13 cellular contexts compared by ENCODE assay signal in genomic region chr7:123622660-123623386, GRCh38.
DNase-seq lines count a peak whose midpoint lies in the region; ATAC-seq and TF ChIP-seq lines count a peak whose summit lies in the region.
"Had no signal": no experiment of that assay in that cellular context is flagged by ENCODE, and none has a peak within 500 bp of the region (broad histone marks: within the 10 kb centered on the region; RNA-seq: fewer than 3 reads in every experiment).

No MANE protein-coding gene starts in this region.

- H3K27ac ChIP-seq in brain microvascular endothelial cell, result no peak overlapping the region
- H3K27ac ChIP-seq: dorsolateral prefrontal cortex, skin epidermis had no signal

- H3K27me3 ChIP-seq in brain microvascular endothelial cell (replicated peaks), result no peaks in the 10 kb centered on the region
- H3K27me3 ChIP-seq: dorsolateral prefrontal cortex, MG63 had no signal

- ATAC-seq in GM18907 (IDR thresholded peaks at IDR 0.05; ENCODE audit: unreplicated experiment), result no peak
- no peak for ATAC-seq in stimulated activated naive CD8-positive, alpha-beta T cell treated with anti-CD3 and anti-CD28 coated beads, Interleukin-15, amount 100 ng/mL, for 72 hours

- no peak for TF ChIP-seq CTCF in brain microvascular endothelial cell (IDR thresholded peaks at IDR 0.05; ENCODE audit: low read depth, low read length, missing control alignments)

- no peaks in the 10 kb centered on the region for H3K4me1 Mint-ChIP-seq in stimulated activated naive CD8-positive, alpha-beta T cell treated with anti-CD3 and anti-CD28 coated beads, Interleukin-15, amount 100 ng/mL, for 72 hours
- H3K4me1 Mint-ChIP-seq: activated naive CD8-positive, alpha-beta T cell treated with anti-CD3 and anti-CD28 coated beads for 36 hours had no signal

- no peaks in the 10 kb centered on the region for H3K36me3 ChIP-seq in brain microvascular endothelial cell (replicated peaks)
- H3K36me3 ChIP-seq: MG63 had no signal

- H3K27me3 Mint-ChIP-seq in stimulated activated naive CD8-positive, alpha-beta T cell treated with anti-CD3 and anti-CD28 coated beads, Interleukin-15, amount 100 ng/mL, for 72 hours, result peaks cover 14% of the 10 kb centered on the region

- peak; percentile 61 for DNase-seq in DMS 273 treated with DMSO at 0.1 percent for 48 hours (lab: John Stamatoyannopoulos, UW)
- DNase-seq in NCI-H1930 (lab: John Stamatoyannopoulos, UW), result peak; percentile 67 to 87
- peak; percentile 18 for DNase-seq in OCI-M1 (lab: John Stamatoyannopoulos, UW)
- peak; percentile 42 for DNase-seq in iris pigment epithelial cell (ENCODE audit: low read depth)
- DNase-seq in brain microvascular endothelial cell, result no peak
- no peak for DNase-seq in stimulated activated naive CD8-positive, alpha-beta T cell treated with anti-CD3 and anti-CD28 coated beads, Interleukin-15, amount 100 ng/mL, for 72 hours
- DNase-seq in activated CD8-positive, alpha-beta memory T cell treated with anti-CD3 and anti-CD28 coated beads for 24 hours, result no peak
- DNase-seq: activated naive CD8-positive, alpha-beta T cell treated with anti-CD3 and anti-CD28 coated beads for 36 hours; dorsolateral prefrontal cortex; head of caudate nucleus; MG63 had no signal

- H3K4me3 ChIP-seq in brain microvascular endothelial cell (ENCODE audit: low read depth, low read length), result no peak overlapping the region
- H3K4me3 ChIP-seq: dorsolateral prefrontal cortex, MG63, skin epidermis had no signal

- no peaks in the 10 kb centered on the region for H3K9me3 Mint-ChIP-seq in stimulated activated naive CD8-positive, alpha-beta T cell treated with anti-CD3 and anti-CD28 coated beads, Interleukin-15, amount 100 ng/mL, for 72 hours
- H3K9me3 Mint-ChIP-seq: activated naive CD8-positive, alpha-beta T cell treated with anti-CD3 and anti-CD28 coated beads for 36 hours had no signal

- in situ Hi-C loops in brain microvascular endothelial cell (cut with HindIII; ENCODE audit: low pct_ligation_motif_present, low sequenced_read_pairs), result no loop called here

- no peak overlapping the region for H3K27ac Mint-ChIP-seq in stimulated activated naive CD8-positive, alpha-beta T cell treated with anti-CD3 and anti-CD28 coated beads, Interleukin-15, amount 100 ng/mL, for 72 hours
- H3K27ac Mint-ChIP-seq: activated naive CD8-positive, alpha-beta T cell treated with anti-CD3 and anti-CD28 coated beads for 36 hours had no signal

- H3K4me3 Mint-ChIP-seq in stimulated activated naive CD8-positive, alpha-beta T cell treated with anti-CD3 and anti-CD28 coated beads, Interleukin-15, amount 100 ng/mL, for 72 hours, result no peak overlapping the region
- H3K4me3 Mint-ChIP-seq: activated naive CD8-positive, alpha-beta T cell treated with anti-CD3 and anti-CD28 coated beads for 36 hours had no signal

Comparison
In these comparisons a context has a peak if more than half of its experiments do, and no peak if none do; other contexts are left out.
1. DNase-seq: peak in DMS 273 treated with DMSO at 0.1 percent for 48 hours (single experiment), NCI-H1930 (2 of 2), OCI-M1 (single experiment) and iris pigment epithelial cell (single experiment); none in brain microvascular endothelial cell (single experiment), stimulated activated naive CD8-positive, alpha-beta T cell treated with anti-CD3 and anti-CD28 coated beads, Interleukin-15, amount 100 ng/mL, for 72 hours (0 of 2) and activated CD8-positive, alpha-beta memory T cell treated with anti-CD3 and anti-CD28 coated beads for 24 hours (single experiment).